In genomic region chr7:16323313-16323712, GRCh38 we compare ENCODE assay signal across 33 cellular contexts.
"Had no signal": no experiment of that assay in that cellular context is flagged by ENCODE, and none has a peak within 500 bp of the region (broad histone marks: within the 10 kb centered on the region; RNA-seq: fewer than 3 reads in every experiment).

No MANE protein-coding gene starts in this region.

- H3K4me3 ChIP-seq: adrenal gland, ascending aorta, body of pancreas, breast epithelium, cardiac muscle cell had no signal

- H3K27ac ChIP-seq: adrenal gland, ascending aorta, body of pancreas, brain microvascular endothelial cell, breast epithelium, cardiac muscle cell had no signal

- DNase-seq: activated effector memory CD4-positive, alpha-beta T cell treated with anti-CD3 and anti-CD28 coated beads, Interleukin-2, amount 50 U/mL, for 16 hours; activated effector memory CD4-positive, alpha-beta T cell treated with Interleukin-2 at 50 U/mL for 16 hours; activated gamma-delta T cell; activated gamma-delta T cell treated with Interleukin-2 at 50 U/mL for 16 hours; activated naive CD4-positive, alpha-beta T cell; activated naive CD4-positive, alpha-beta T cell treated with anti-CD3 and anti-CD28 coated beads for 36 hours; activated naive CD4-positive, alpha-beta T cell treated with anti-CD3 and anti-CD28 coated beads, Interleukin-2, amount 10 ng/mL, durations not matched to agents 7 days and 5 days; activated naive CD4-positive, alpha-beta T cell treated with anti-CD3 and anti-CD28 coated beads, Interleukin-2, amount 50 U/mL, for 16 hours; activated naive CD4-positive, alpha-beta T cell treated with Interleukin-2 at 50 U/mL for 16 hours; activated naive CD8-positive, alpha-beta T cell treated with anti-CD3 and anti-CD28 coated beads for 36 hours; activated naive CD8-positive, alpha-beta T cell treated with anti-CD3 and anti-CD28 coated beads, Interleukin-2, amount 10 ng/mL, durations not matched to agents 7 days and 5 days; activated naive CD8-positive, alpha-beta T cell treated with anti-CD3 and anti-CD28 coated beads, Interleukin-2, amount 50 U/mL, for 24 hours; activated T-cell treated with anti-CD3 and anti-CD28 coated beads for 4 hours; activated T-cell treated with anti-CD3 and anti-CD28 coated beads, Interleukin-2, amount 50 U/mL, for 1 hour; activated T-cell treated with anti-CD3 and anti-CD28 coated beads, Interleukin-2, amount 50 U/mL, for 24 hours; activated T-cell treated with anti-CD3 and anti-CD28 coated beads, Interleukin-2, amount 50 U/mL, for 4 hours; activated T-cell treated with anti-CD3 and anti-CD28 coated beads, Interleukin-2, amount 50 U/mL, for 48 hours; activated T-cell treated with anti-CD3 and anti-CD28 coated beads, Interleukin-2, amount 50 U/mL, for 72 hours; adrenal gland; amniotic stem cell; amygdala; anterior cingulate cortex; aorta; body of pancreas; brain microvascular endothelial cell; caudate nucleus; central memory CD4-positive, alpha-beta T cell; cerebellar nuclear complex had no signal

- ATAC-seq: activated naive CD4-positive, alpha-beta T cell treated with anti-CD3 and anti-CD28 coated beads, Interleukin-2, amount 50 U/mL, for 72 hours; activated naive CD8-positive, alpha-beta T cell treated with anti-CD3 and anti-CD28 coated beads, Interleukin-2, amount 50 U/mL, for 24 hours; activated T-cell treated with anti-CD3 and anti-CD28 coated beads, Interleukin-2, amount 50 U/mL, for 4 hours; activated T-cell treated with anti-CD3 and anti-CD28 coated beads, Interleukin-2, amount 50 U/mL, for 72 hours; activated T-helper 17 cell treated with anti-CD3 and anti-CD28 coated beads, Interleukin-2, amount 50 U/mL, for 72 hours; body of pancreas had no signal

- H3K27me3 ChIP-seq: adrenal gland, ascending aorta, body of pancreas, brain microvascular endothelial cell, breast epithelium, cardiac muscle cell had no signal

- H3K9me3 ChIP-seq: adrenal gland, ascending aorta, body of pancreas, breast epithelium had no signal

- H3K36me3 ChIP-seq: adrenal gland, ascending aorta, brain microvascular endothelial cell, breast epithelium, cardiac muscle cell had no signal

- H3K4me1 ChIP-seq: adrenal gland, ascending aorta, body of pancreas, breast epithelium had no signal
